ENCODE assay signal across 8 cellular contexts in genomic region chr18:57819671-57820460, GRCh38. TPM values are rescaled to one million over a fixed set of nuclear protein-coding genes. Genes with fewer than 3 reads are reported as not detected.
DNase-seq lines count a peak whose midpoint lies in the region; ATAC-seq and TF ChIP-seq lines count a peak whose summit lies in the region.

No MANE protein-coding gene starts in this region.

- peak overlapping the region; percentile 61 for H3K4me2 ChIP-seq in skeletal muscle satellite cell (ENCODE audit: low read length)

- WGBS in gastroesophageal sphincter (ENCODE audit: low coverage in 1 of 2), 2 donors: 15 to 18% methylated on average over 6 to 10 of the region's 10 CpGs

- ATAC-seq in HG03354 (IDR thresholded peaks at IDR 0.05; ENCODE audit: poor library complexity, severe bottlenecking, unreplicated experiment): peak; percentile 61
- ATAC-seq in gastroesophageal sphincter: peak; percentile 81

- H3K4me3 ChIP-seq in gastroesophageal sphincter: no peak overlapping the region
- peak overlapping the region; percentile 34 for H3K4me3 ChIP-seq in skeletal muscle satellite cell (ENCODE audit: low read length)

- no peak for TF ChIP-seq CTCF in gastroesophageal sphincter (IDR thresholded peaks at IDR 0.05)

- no peak for TF ChIP-seq POLR2A in gastroesophageal sphincter (IDR thresholded peaks at IDR 0.05)

- H3K27ac ChIP-seq in gastroesophageal sphincter: peak overlapping the region in 3 of 4 donors; percentile 58 to 76 (median 65)

- H3K27me3 ChIP-seq in gastroesophageal sphincter (no peaks in the 10 kb centered on the region), skeletal muscle satellite cell (ENCODE audit: control insufficient read depth, insufficient read depth, low read length) (no peaks in the 10 kb centered on the region)

- peak; percentile 3 for DNase-seq in GDM1 (lab: John Stamatoyannopoulos, UW)
- peak; percentile 73 for DNase-seq in SHP77 treated with DMSO at 0.1 percent for 48 hours (lab: John Stamatoyannopoulos, UW)
- DNase-seq in activated gamma-delta T cell treated with Interleukin-2 at 50 U/mL for 16 hours: no peak
- DNase-seq in effector CD4-positive, alpha-beta T cell: no peak
- no peak for DNase-seq in NCI-H2081 treated with DMSO at 0.1 percent for 48 hours (lab: John Stamatoyannopoulos, UW)

- peak overlapping the region; percentile 59 for H3K9ac ChIP-seq in skeletal muscle satellite cell (ENCODE audit: low read depth, low read length)

- TF ChIP-seq EP300 in gastroesophageal sphincter (IDR thresholded peaks at IDR 0.05): no peak

- H3K36me3 ChIP-seq in gastroesophageal sphincter (no peaks in the 10 kb centered on the region), skeletal muscle satellite cell (ENCODE audit: insufficient read depth, low read length) (no peaks in the 10 kb centered on the region)

- H3K4me1 ChIP-seq in gastroesophageal sphincter: peaks cover 0 to 20% (median 5%) of the 10 kb centered on the region in 3 donors
- H3K4me1 ChIP-seq in skeletal muscle satellite cell (ENCODE audit: control insufficient read depth, insufficient read depth, low read length): peaks cover 18% of the 10 kb centered on the region

- H3K9me3 ChIP-seq in gastroesophageal sphincter (no peaks in the 10 kb centered on the region), skeletal muscle satellite cell (replicated peaks; ENCODE audit: low read length) (no peaks in the 10 kb centered on the region)

RNA-seq across cellular contexts. Expression of gene ATP8B1, which starts 16.8 kb away (rescaled TPM):
- 10 to 100 TPM; 17.4 to 26.2 (median 23.4) TPM for total RNA-seq in gastroesophageal sphincter
- total RNA-seq in skeletal muscle satellite cell (2012; rRNA removed): 19.7 and 23.6 TPM in 2 replicates

Comparison
In these comparisons a context has a peak if more than half of its experiments do, and no peak if none do; other contexts are left out.
1. DNase-seq: peak in GDM1 (single experiment) and SHP77 treated with DMSO at 0.1 percent for 48 hours (single experiment); none in activated gamma-delta T cell treated with Interleukin-2 at 50 U/mL for 16 hours (single experiment), effector CD4-positive, alpha-beta T cell (single experiment) and NCI-H2081 treated with DMSO at 0.1 percent for 48 hours (single experiment).